In the genomic region with DNA sequence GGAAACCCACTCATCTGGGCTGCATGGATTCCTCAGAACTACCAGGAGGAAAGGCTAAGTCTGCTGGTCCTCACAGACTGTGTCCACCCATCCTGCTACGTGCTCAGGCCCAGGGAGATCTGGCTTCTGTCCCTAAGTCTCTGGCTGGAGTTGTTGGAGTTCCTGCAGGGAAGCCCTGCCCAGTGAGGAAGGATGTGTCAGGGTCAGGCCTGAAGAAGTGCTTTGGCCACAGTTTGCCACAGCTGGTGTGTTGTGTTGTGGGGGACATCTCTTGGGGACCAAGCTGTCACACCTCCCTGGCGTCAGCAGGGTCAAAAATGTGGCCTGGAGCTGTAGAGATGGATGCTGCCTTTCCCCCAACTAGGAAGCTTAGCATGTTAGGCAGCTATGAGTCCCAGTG, we compare ENCODE assay signal across 31 cellular contexts.
"Had no signal": no experiment of that assay in that cellular context is flagged by ENCODE, and none has a peak within 500 bp of the region (broad histone marks: within the 10 kb centered on the region; RNA-seq: fewer than 3 reads in every experiment).

No MANE protein-coding gene starts in this region.

- H3K27me3 Mint-ChIP-seq: activated CD4-positive, alpha-beta T cell treated with anti-CD3 and anti-CD28 coated beads for 36 hours; activated CD4-positive, alpha-beta T cell treated with anti-CD3 and anti-CD28 coated beads, Interleukin-2, amount 10 ng/mL, durations not matched to agents 7 days and 5 days had no signal

- H3K4me1 Mint-ChIP-seq: activated CD4-positive, alpha-beta T cell treated with anti-CD3 and anti-CD28 coated beads for 36 hours; activated CD4-positive, alpha-beta T cell treated with anti-CD3 and anti-CD28 coated beads, Interleukin-2, amount 10 ng/mL, durations not matched to agents 7 days and 5 days had no signal

- DNase-seq: activated CD4-positive, alpha-beta T cell treated with anti-CD3 and anti-CD28 coated beads for 36 hours; activated CD4-positive, alpha-beta T cell treated with anti-CD3 and anti-CD28 coated beads, Interleukin-2, amount 10 ng/mL, durations not matched to agents 7 days and 5 days; activated CD4-positive, alpha-beta T cell treated with anti-CD3 and anti-CD28 coated beads, Interleukin-2, amount 50 U/mL, for 48 hours; activated CD8-positive, alpha-beta memory T cell treated with anti-CD3 and anti-CD28 coated beads, Interleukin-2, amount 50 U/mL, for 4 hours; activated gamma-delta T cell treated with Interleukin-2 at 50 U/mL for 16 hours; activated naive CD4-positive, alpha-beta T cell treated with anti-CD3 and anti-CD28 coated beads for 36 hours; activated T-cell treated with anti-CD3 and anti-CD28 coated beads for 4 hours; activated T-cell treated with anti-CD3 and anti-CD28 coated beads, Interleukin-2, amount 50 U/mL, for 4 hours; adrenal gland; body of pancreas; Kasumi-1; MG63; NCI-H1048; NCI-H1105 treated with DMSO at 0.1 percent for 48 hours; NCI-H1436; NCI-H1694; NCI-H1930; NCI-H345; NCI-H524 treated with DMSO at 0.1 percent for 48 hours; SHP77 had no signal

- H3K9me3 ChIP-seq: adrenal gland, body of pancreas, SJCRH30 had no signal

- H3K4me3 Mint-ChIP-seq: activated CD4-positive, alpha-beta T cell treated with anti-CD3 and anti-CD28 coated beads for 36 hours; activated CD4-positive, alpha-beta T cell treated with anti-CD3 and anti-CD28 coated beads, Interleukin-2, amount 10 ng/mL, durations not matched to agents 7 days and 5 days; activated naive CD4-positive, alpha-beta T cell treated with anti-CD3 and anti-CD28 coated beads for 36 hours; activated T-cell treated with anti-CD3 and anti-CD28 coated beads, Interleukin-2, amount 50 U/mL, for 4 hours; activated T-helper 1 cell treated with anti-CD3 and anti-CD28 coated beads, Interleukin-12 subunit alpha, Interleukin-12 subunit beta, Interleukin-2, Interleukin-4 antibody, amounts not matched to agents 30 ng/mL and 10 ng/mL and 1 ng/mL, durations not matched to agents 14 hours and 24 hours and 36 hours; T-helper 1 cell treated with Interleukin-12 subunit alpha and Interleukin-12 subunit beta and Interleukin-4 antibody, amounts not matched to agents 30 μg/mL and 1 μg/mL, for 36 hours; T-helper 2 cell treated with Interferon-gamma antibody and Interleukin-4, amounts not matched to agents 5 μg/mL and 100 μg/mL, for 36 hours had no signal

- H3K27me3 ChIP-seq: adrenal gland, body of pancreas, breast epithelium, MG63, SJCRH30 had no signal

- H3K4me1 ChIP-seq: adrenal gland, body of pancreas, breast epithelium, SJCRH30 had no signal

- H3K27ac Mint-ChIP-seq: activated CD4-positive, alpha-beta T cell treated with anti-CD3 and anti-CD28 coated beads for 36 hours; activated CD4-positive, alpha-beta T cell treated with anti-CD3 and anti-CD28 coated beads, Interleukin-2, amount 10 ng/mL, durations not matched to agents 7 days and 5 days; activated naive CD4-positive, alpha-beta T cell treated with anti-CD3 and anti-CD28 coated beads for 36 hours; activated naive CD4-positive, alpha-beta T cell treated with anti-CD3 and anti-CD28 coated beads, Interleukin-2, amount 50 U/mL, for 72 hours; activated T-helper 1 cell treated with anti-CD3 and anti-CD28 coated beads, Interleukin-12 subunit alpha, Interleukin-12 subunit beta, Interleukin-2, Interleukin-4 antibody, amounts not matched to agents 30 ng/mL and 10 ng/mL and 1 ng/mL, durations not matched to agents 14 hours and 24 hours and 36 hours; T-helper 1 cell treated with Interleukin-12 subunit alpha and Interleukin-12 subunit beta and Interleukin-4 antibody, amounts not matched to agents 30 μg/mL and 1 μg/mL, for 36 hours; T-helper 2 cell treated with Interferon-gamma antibody and Interleukin-4, amounts not matched to agents 5 μg/mL and 100 μg/mL, for 36 hours had no signal

- H3K4me3 ChIP-seq: adrenal gland, body of pancreas, breast epithelium, MG63, SJCRH30, SK-N-MC had no signal

- H3K27ac ChIP-seq: adrenal gland, body of pancreas, breast epithelium, SJCRH30, SK-N-MC had no signal

- FAIRE-seq: astrocyte, TTC549 had no signal

- ATAC-seq: activated CD4-positive, alpha-beta T cell treated with anti-CD3 and anti-CD28 coated beads for 36 hours; activated CD4-positive, CD25-positive, alpha-beta regulatory T cell treated with anti-CD3 and anti-CD28 coated beads, Interleukin-2, amount 50 U/mL, for 24 hours; activated naive CD4-positive, alpha-beta T cell treated with anti-CD3 and anti-CD28 coated beads, Interleukin-2, amount 50 U/mL, for 72 hours; activated T-cell treated with anti-CD3 and anti-CD28 coated beads, Interleukin-2, amount 50 U/mL, for 4 hours; body of pancreas; Panc1 had no signal

- H3K36me3 ChIP-seq: adrenal gland, breast epithelium, MG63, SJCRH30 had no signal
